In the genomic region with DNA sequence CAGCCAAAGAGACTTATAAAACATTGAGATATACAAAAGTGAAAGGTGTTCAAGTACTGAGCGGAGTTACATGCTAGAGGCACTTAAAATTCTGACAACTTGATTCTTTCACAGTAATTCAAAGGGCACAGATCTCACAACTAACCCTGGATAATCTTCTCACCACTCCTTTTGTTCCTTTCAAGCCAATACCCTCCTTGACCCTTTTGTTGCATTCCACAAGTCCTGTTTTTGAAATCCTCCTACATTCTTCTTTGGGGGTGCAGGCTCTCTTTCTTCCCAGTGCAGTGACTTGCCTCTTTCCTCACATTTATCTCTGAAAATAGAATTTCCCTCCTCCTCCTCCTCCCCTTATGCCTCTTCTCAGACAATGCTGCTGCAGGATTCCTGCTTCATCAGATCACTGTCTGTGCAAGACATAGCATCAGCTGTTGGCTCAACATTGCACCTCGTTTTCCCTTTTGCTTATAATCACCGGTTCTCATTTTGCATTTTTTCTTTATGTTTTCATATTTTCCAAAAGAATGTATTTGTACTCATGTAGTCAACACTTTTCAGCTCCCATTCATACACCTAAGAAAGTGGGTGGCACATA, we compare ENCODE assay signal across 1 cellular context.
TF ChIP-seq lines count a peak whose summit lies in the region.

No MANE protein-coding gene starts in this region.

TF ChIP-seq in GM23338, 12 proteins besides CTCF, POLR2A, EP300 and RAD21:
- no peak for TF ChIP-seq CREB1 (CRISPR knock-in tag; IDR thresholded peaks at IDR 0.05; ENCODE audit: low read depth)
- TF ChIP-seq ZNF114 (CRISPR knock-in tag; IDR thresholded peaks at IDR 0.05), result no peak
- TF ChIP-seq, protein P1, sequence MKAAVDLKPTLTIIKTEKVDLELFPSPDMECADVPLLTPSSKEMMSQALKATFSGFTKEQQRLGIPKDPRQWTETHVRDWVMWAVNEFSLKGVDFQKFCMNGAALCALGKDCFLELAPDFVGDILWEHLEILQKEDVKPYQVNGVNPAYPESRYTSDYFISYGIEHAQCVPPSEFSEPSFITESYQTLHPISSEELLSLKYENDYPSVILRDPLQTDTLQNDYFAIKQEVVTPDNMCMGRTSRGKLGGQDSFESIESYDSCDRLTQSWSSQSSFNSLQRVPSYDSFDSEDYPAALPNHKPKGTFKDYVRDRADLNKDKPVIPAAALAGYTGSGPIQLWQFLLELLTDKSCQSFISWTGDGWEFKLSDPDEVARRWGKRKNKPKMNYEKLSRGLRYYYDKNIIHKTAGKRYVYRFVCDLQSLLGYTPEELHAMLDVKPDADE (IDR thresholded peaks at IDR 0.05), result no peak
- TF ChIP-seq POLR2AphosphoS5 (IDR thresholded peaks at IDR 0.05; ENCODE audit: low read depth), result no peak
- no peak for TF ChIP-seq EZH2 (IDR thresholded peaks at IDR 0.05; ENCODE audit: low read depth, unreplicated experiment)
- no peak for TF ChIP-seq ZNF331 (CRISPR knock-in tag; IDR thresholded peaks at IDR 0.05; ENCODE audit: low read depth)
- TF ChIP-seq STAT1 (IDR thresholded peaks at IDR 0.05; ENCODE audit: unreplicated experiment), result no peak
- no peak for TF ChIP-seq EZH2phosphoT487 (IDR thresholded peaks at IDR 0.05; ENCODE audit: unreplicated experiment)
- TF ChIP-seq JUNB (IDR thresholded peaks at IDR 0.05; ENCODE audit: unreplicated experiment), result no peak
- TF ChIP-seq NANOG (IDR thresholded peaks at IDR 0.05; ENCODE audit: borderline replicate concordance), result no peak
